Comparison of ENCODE assay signal across 8 cellular contexts in the genomic region with DNA sequence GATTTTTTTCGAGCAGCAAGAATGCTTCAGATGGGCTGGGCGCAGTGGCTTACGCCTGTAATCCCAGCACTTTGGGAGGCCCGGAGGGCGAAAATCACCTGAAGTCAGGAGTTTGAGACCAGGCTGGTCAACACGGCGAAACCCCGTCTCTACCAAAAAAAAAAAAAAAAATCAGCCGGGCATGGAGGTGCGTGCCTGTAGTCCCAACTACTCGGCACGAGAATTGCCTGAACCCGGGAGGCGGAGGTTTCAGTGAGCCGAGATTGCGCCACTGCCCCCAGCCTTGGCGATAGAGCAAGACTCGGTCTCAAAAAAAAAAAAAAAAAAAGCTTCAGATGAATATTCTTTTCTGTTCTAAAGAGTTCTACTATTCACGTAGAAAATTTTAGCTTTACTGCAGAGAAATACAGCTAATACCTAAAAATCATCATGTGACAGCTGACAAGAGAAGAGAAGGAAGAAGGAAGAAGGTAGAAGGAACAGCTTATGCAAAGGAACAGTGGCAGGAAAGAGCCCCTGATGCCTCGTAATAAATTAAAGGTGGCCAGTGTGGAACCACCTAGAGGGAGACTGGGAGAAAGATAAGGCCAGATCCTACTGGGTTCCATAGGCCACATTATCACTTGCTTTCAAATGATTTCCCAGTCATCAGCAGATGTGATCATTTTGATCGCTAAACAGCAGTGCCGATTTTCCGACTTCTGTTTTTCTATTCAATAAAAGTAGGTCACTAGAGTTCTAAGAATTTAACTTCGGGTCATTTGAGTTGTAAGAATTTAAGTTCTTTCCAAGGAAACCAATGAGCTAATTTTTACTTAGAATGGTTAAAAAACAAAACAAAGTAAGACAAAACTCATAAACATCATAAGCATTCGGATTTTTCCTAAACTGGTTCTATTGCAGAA. TPM values are rescaled to one million over a fixed set of nuclear protein-coding genes. Genes with fewer than 3 reads are reported as not detected.
DNase-seq lines count a peak whose midpoint lies in the region; ATAC-seq and TF ChIP-seq lines count a peak whose summit lies in the region.

No MANE protein-coding gene starts in this region.

- no peak for DNase-seq in CD8-positive, alpha-beta memory T cell
- DNase-seq in NCI-H526 treated with DMSO at 0.1 percent for 48 hours (lab: John Stamatoyannopoulos, UW), result peak; percentile 43
- DNase-seq in effector memory CD8-positive, alpha-beta T cell, result no peak
- no peak for DNase-seq in neural progenitor cell (ENCODE audit: low spot score)
- no peak for DNase-seq in NCI-H2171 (lab: John Stamatoyannopoulos, UW)
- no peak for DNase-seq in GM13976 (ENCODE audit: low spot score)
- DNase-seq in effector CD8-positive, alpha-beta T cell (lab: John Stamatoyannopoulos, UW), result no peak

- H3K4me2 ChIP-seq in neural progenitor cell, result peak overlapping the region; percentile 77

- no peak for ATAC-seq in effector memory CD8-positive, alpha-beta T cell (replicated peaks)
- ATAC-seq in GM19328 (IDR thresholded peaks at IDR 0.05; ENCODE audit: unreplicated experiment), result no peak

- H3K27ac Mint-ChIP-seq in CD8-positive, alpha-beta memory T cell, result peak overlapping the region; percentile 28 to 98 (median 90)
- H3K27ac Mint-ChIP-seq in effector memory CD8-positive, alpha-beta T cell, result peak overlapping the region; percentile 87 to 94
- H3K27ac Mint-ChIP-seq in neural progenitor cell, result no peak overlapping the region

- peak overlapping the region; percentile 90 for H3K27ac ChIP-seq in CD8-positive, alpha-beta memory T cell (ENCODE audit: low read depth, low read length)
- no peak overlapping the region for H3K27ac ChIP-seq in neural progenitor cell

- CTCF ChIA-PET in CD8-positive, alpha-beta memory T cell (lab: Charles Lee), result interaction anchor here (1.2 to 2.2 kb wide), 5 partner anchors 33 to 212 kb away, joined by 3 to 9 read pairs (median 3); partner anchors contain the start of gene DYNC1LI1

- POLR2A ChIA-PET in CD8-positive, alpha-beta memory T cell (lab: Charles Lee), result interaction anchor here (0.8 kb wide), 1 partner anchor 16 kb away, joined by 3 read pairs; no protein-coding TSS in a partner anchor

- no peaks in the 10 kb centered on the region for H3K36me3 ChIP-seq in CD8-positive, alpha-beta memory T cell (ENCODE audit: insufficient read depth, low read length)
- no peaks in the 10 kb centered on the region for H3K36me3 ChIP-seq in neural progenitor cell

- peaks cover 4 to 5% of the 10 kb centered on the region in 2 donors for H3K27me3 Mint-ChIP-seq in CD8-positive, alpha-beta memory T cell
- no peaks in the 10 kb centered on the region for H3K27me3 Mint-ChIP-seq in effector memory CD8-positive, alpha-beta T cell
- H3K27me3 Mint-ChIP-seq in neural progenitor cell (ENCODE audit: insufficient read depth, low read depth), result peaks cover 5% of the 10 kb centered on the region

- H4K20me1 ChIP-seq in neural progenitor cell (ENCODE audit: low read depth), result peaks cover 26% of the 10 kb centered on the region

- TF ChIP-seq CTCF in neural progenitor cell (IDR thresholded peaks at IDR 0.05) (no peak), GM13976 (IDR thresholded peaks at IDR 0.05; ENCODE audit: borderline replicate concordance, control extremely low read depth, extremely low read depth, insufficient read depth, missing control alignments) (no peak)

- peaks cover 48% of the 10 kb centered on the region for H3K79me2 ChIP-seq in neural progenitor cell (ENCODE audit: low read depth)

- H3K4me1 Mint-ChIP-seq in CD8-positive, alpha-beta memory T cell, result peaks cover 40 to 54% (median 51%) of the 10 kb centered on the region in 3 donors
- peaks cover 22 to 48% of the 10 kb centered on the region in 2 donors for H3K4me1 Mint-ChIP-seq in effector memory CD8-positive, alpha-beta T cell (ENCODE audit: low read depth in 2 of 2)
- H3K4me1 Mint-ChIP-seq in neural progenitor cell, result peaks cover 11% of the 10 kb centered on the region

- peak overlapping the region; percentile 86 to 98 (median 95) for H3K4me3 Mint-ChIP-seq in CD8-positive, alpha-beta memory T cell
- peak overlapping the region; percentile 76 to 94 for H3K4me3 Mint-ChIP-seq in effector memory CD8-positive, alpha-beta T cell
- H3K4me3 Mint-ChIP-seq in neural progenitor cell, result peak overlapping the region; percentile 99

- peak overlapping the region; percentile 70 for H3K4me3 ChIP-seq in CD8-positive, alpha-beta memory T cell (ENCODE audit: low read length)
- peak overlapping the region; percentile 97 for H3K4me3 ChIP-seq in neural progenitor cell

- peaks cover 21% of the 10 kb centered on the region for H3F3A ChIP-seq in neural progenitor cell (ENCODE audit: low read depth)

- H3K9ac ChIP-seq in neural progenitor cell, result peak overlapping the region; percentile 80

- no peaks in the 10 kb centered on the region for H3K9me3 Mint-ChIP-seq in CD8-positive, alpha-beta memory T cell
- H3K9me3 Mint-ChIP-seq in effector memory CD8-positive, alpha-beta T cell, result no peaks in the 10 kb centered on the region
- H3K9me3 Mint-ChIP-seq in neural progenitor cell, result peaks cover 3% of the 10 kb centered on the region

- no peak overlapping the region for H2AFZ ChIP-seq in neural progenitor cell (replicated peaks)

- peaks cover 4 to 21% (median 9%) of the 10 kb centered on the region in 3 donors for H3K36me3 Mint-ChIP-seq in CD8-positive, alpha-beta memory T cell
- H3K36me3 Mint-ChIP-seq in effector memory CD8-positive, alpha-beta T cell (ENCODE audit: insufficient read depth), result peaks cover 20% of the 10 kb centered on the region
- H3K36me3 Mint-ChIP-seq in neural progenitor cell, result peaks cover 8% of the 10 kb centered on the region

- peaks cover 34% of the 10 kb centered on the region for H3K4me1 ChIP-seq in CD8-positive, alpha-beta memory T cell (ENCODE audit: insufficient read depth, low read length)
- H3K4me1 ChIP-seq in neural progenitor cell, result peaks cover 10% of the 10 kb centered on the region

- no peaks in the 10 kb centered on the region for H3K9me3 ChIP-seq in CD8-positive, alpha-beta memory T cell (ENCODE audit: low read length)
- no peaks in the 10 kb centered on the region for H3K9me3 ChIP-seq in neural progenitor cell (ENCODE audit: low read depth)

- H3K27me3 ChIP-seq in CD8-positive, alpha-beta memory T cell (ENCODE audit: insufficient read depth, low read length, poor library complexity, severe bottlenecking), result no peaks in the 10 kb centered on the region
- H3K27me3 ChIP-seq in neural progenitor cell, result no peaks in the 10 kb centered on the region

- in situ Hi-C loops in GM13976 (cut with MboI; ENCODE audit: low sequenced_read_pairs, unreplicated experiment), result loop anchor here (25.0 kb wide), 1 partner anchor 436 kb away; no protein-coding TSS in a partner anchor

RNA-seq across cellular contexts. Expression of gene CMTM6, which starts 1.5 kb away (rescaled TPM):
- 10 to 100 TPM; 91.8 to 96.2 TPM for total RNA-seq in CD8-positive, alpha-beta memory T cell
- 58.1 TPM for polyA plus RNA-seq in CD8-positive, alpha-beta memory T cell
- total RNA-seq in neural progenitor cell (ENCODE audit: low replicate concordance), result 62.0 and 70.2 TPM in 2 replicates
